1 cellular context compared by ENCODE assay signal in genomic region chr10:102275343-102275742, GRCh38.
A peak's percentile ranks its signal among the peaks of the same experiment; 100 is the strongest.
TF ChIP-seq lines count a peak whose summit lies in the region.

No MANE protein-coding gene starts in this region.

TF ChIP-seq in HepG2, 621 proteins besides CTCF, POLR2A, EP300 and RAD21:
- TF ChIP-seq ZNF552 (CRISPR knock-in tag; IDR thresholded peaks at IDR 0.05; ENCODE audit: borderline replicate concordance) (no peak), ZNF652 (CRISPR knock-in tag; IDR thresholded peaks at IDR 0.05; ENCODE audit: borderline replicate concordance, low read depth) (peak; percentile 43; the same call in 1 of the 2 replicates)
